In the genomic region with DNA sequence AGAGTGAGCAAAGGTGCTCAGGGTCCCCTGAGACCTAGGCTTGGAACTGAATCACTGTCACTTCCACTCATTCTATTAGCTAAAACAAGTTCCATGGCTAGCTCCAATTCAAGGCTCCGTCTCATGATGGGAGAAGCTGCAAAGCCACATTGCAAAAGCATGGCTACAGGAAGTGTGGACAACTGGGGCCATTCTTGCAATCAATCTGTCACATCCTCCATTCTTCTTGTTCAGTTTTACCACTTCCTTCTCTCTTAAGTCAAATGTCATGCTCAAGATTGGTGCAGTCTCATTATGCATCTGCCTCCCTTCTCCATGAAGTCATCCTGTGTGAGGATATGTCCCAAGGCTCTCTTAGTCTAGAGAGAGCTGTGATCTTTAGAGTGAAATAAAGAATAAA, we compare ENCODE assay signal across 18 cellular contexts.
"Had no signal": no experiment of that assay in that cellular context is flagged by ENCODE, and none has a peak within 500 bp of the region (broad histone marks: within the 10 kb centered on the region; RNA-seq: fewer than 3 reads in every experiment).

No MANE protein-coding gene starts in this region.

- DNase-seq: activated CD4-positive, CD25-positive, alpha-beta regulatory T cell treated with anti-CD3 and anti-CD28 coated beads, Interleukin-2, amount 50 U/mL, for 72 hours; activated CD8-positive, alpha-beta memory T cell treated with anti-CD3 and anti-CD28 coated beads for 24 hours; activated CD8-positive, alpha-beta memory T cell treated with anti-CD3 and anti-CD28 coated beads, Interleukin-2, amount 50 U/mL, for 48 hours; activated gamma-delta T cell; activated T-cell treated with anti-CD3 and anti-CD28 coated beads, Interleukin-2, amount 50 U/mL, for 48 hours; cortex of kidney; heart left ventricle; kidney; left lung; psoas muscle; right cardiac atrium; stimulated activated CD4-positive, alpha-beta T cell treated with anti-CD3 and anti-CD28 coated beads, Interleukin-2, amount 100 ng/mL, for 24 hours; stimulated activated naive CD4-positive, alpha-beta T cell treated with Interleukin-2 at 50 U/mL for 16 hours had no signal

- H3K36me3 ChIP-seq: ascending aorta, gastroesophageal sphincter, heart left ventricle, left lung, tibial nerve had no signal

- H3K4me1 ChIP-seq: gastroesophageal sphincter, left lung, psoas muscle, tibial nerve had no signal

- H3K9me3 ChIP-seq: ascending aorta, gastroesophageal sphincter, heart left ventricle, left lung, psoas muscle, tibial nerve had no signal

- H3K4me3 ChIP-seq: ascending aorta, gastroesophageal sphincter, heart left ventricle, left lung, psoas muscle, tibial nerve had no signal

- ATAC-seq: gastroesophageal sphincter, left lung, psoas muscle had no signal

- H3K27me3 Mint-ChIP-seq: activated naive CD4-positive, alpha-beta T cell treated with anti-CD3 and anti-CD28 coated beads, Interleukin-2, amount 50 U/mL, for 24 hours had no signal

- H3K27me3 ChIP-seq: ascending aorta, gastroesophageal sphincter, heart left ventricle, left lung, tibial nerve had no signal

- H3K36me3 Mint-ChIP-seq: activated naive CD4-positive, alpha-beta T cell treated with anti-CD3 and anti-CD28 coated beads, Interleukin-2, amount 50 U/mL, for 24 hours had no signal

- H3K4me1 Mint-ChIP-seq: activated naive CD4-positive, alpha-beta T cell treated with anti-CD3 and anti-CD28 coated beads, Interleukin-2, amount 50 U/mL, for 24 hours had no signal

- H3K4me3 Mint-ChIP-seq: activated naive CD4-positive, alpha-beta T cell treated with anti-CD3 and anti-CD28 coated beads, Interleukin-2, amount 50 U/mL, for 24 hours; neural crest cell had no signal

- H3K9me3 Mint-ChIP-seq: activated naive CD4-positive, alpha-beta T cell treated with anti-CD3 and anti-CD28 coated beads, Interleukin-2, amount 50 U/mL, for 24 hours had no signal

- H3K27ac Mint-ChIP-seq: activated naive CD4-positive, alpha-beta T cell treated with anti-CD3 and anti-CD28 coated beads, Interleukin-2, amount 50 U/mL, for 24 hours had no signal

- H3K27ac ChIP-seq: gastroesophageal sphincter, heart left ventricle, psoas muscle, tibial nerve had no signal
